In genomic region chr1:162627662-162628296, GRCh38 we compare ENCODE assay signal across 8 cellular contexts. TPM values are rescaled to one million over a fixed set of nuclear protein-coding genes. Genes with fewer than 3 reads are reported as not detected.
A peak's percentile ranks its signal among the peaks of the same experiment; 100 is the strongest.
DNase-seq lines count a peak whose midpoint lies in the region; TF ChIP-seq lines count a peak whose summit lies in the region.

No MANE protein-coding gene starts in this region.

- H3K9me3 Mint-ChIP-seq in chondrocyte (ENCODE audit: low read depth) = no peaks in the 10 kb centered on the region

- peak; percentile 22 for DNase-seq in NOMO-1 treated with DMSO at 0.1 percent for 48 hours (lab: John Stamatoyannopoulos, UW; ENCODE audit: unreplicated experiment)
- DNase-seq in NOMO-1 treated with dmso at 0.1 percent for 144 hours (lab: John Stamatoyannopoulos, UW; ENCODE audit: unreplicated experiment) = no peak
- DNase-seq in NCI-H2107 treated with DMSO at 0.1 percent for 48 hours (lab: John Stamatoyannopoulos, UW; ENCODE audit: unreplicated experiment) = peak; percentile 19
- no peak for DNase-seq in chondrocyte (ENCODE audit: low spot score)
- DNase-seq in sigmoid colon = no peak
- DNase-seq in AG08395 (ENCODE audit: low spot score) = no peak
- DNase-seq in hippocampal formation (lab: John Stamatoyannopoulos, UW) = no peak
- no peak for DNase-seq in GM03348 (ENCODE audit: low spot score)

- 58 to 63% methylated on average over 3 of the region's 3 CpGs for WGBS in sigmoid colon, 2 donors

- peak overlapping the region; percentile 74 to 94 (median 87) for H3K27ac ChIP-seq in sigmoid colon

- H3K27ac Mint-ChIP-seq in chondrocyte (ENCODE audit: unreplicated experiment) = no peak overlapping the region

- TF ChIP-seq POLR2A in sigmoid colon (IDR thresholded peaks at IDR 0.05) = no peak

- no peaks in the 10 kb centered on the region for H3K27me3 ChIP-seq in sigmoid colon

- H3K36me3 Mint-ChIP-seq in chondrocyte (ENCODE audit: low read depth) = no peaks in the 10 kb centered on the region

- intact Hi-C loops in sigmoid colon (cut with DNase I) = loop anchor here (5.0 kb wide), 1 partner anchor 165 kb away; the partner anchor contains the start of gene HSD17B7

- no peak for TF ChIP-seq EP300 in sigmoid colon (IDR thresholded peaks at IDR 0.05)

- H3K4me1 ChIP-seq in sigmoid colon = peaks cover 0 to 76% (median 67%) of the 10 kb centered on the region in 4 donors

- H3K27me3 Mint-ChIP-seq in chondrocyte (ENCODE audit: low read depth) = no peaks in the 10 kb centered on the region

- no peaks in the 10 kb centered on the region for H3K9me3 ChIP-seq in sigmoid colon

- no peak overlapping the region for H3K4me3 Mint-ChIP-seq in chondrocyte (ENCODE audit: unreplicated experiment)

- TF ChIP-seq CTCF in chondrocyte (IDR thresholded peaks at IDR 0.05) (peak; percentile 70), sigmoid colon (IDR thresholded peaks at IDR 0.05) (peak in 1 of 4 experiments; percentile 21)

- H3K4me3 ChIP-seq in sigmoid colon = no peak overlapping the region

- H3K36me3 ChIP-seq in sigmoid colon = no peaks in the 10 kb centered on the region

- H3K4me1 Mint-ChIP-seq in chondrocyte (ENCODE audit: low read depth) = peaks cover 61% of the 10 kb centered on the region

RNA-seq across cellular contexts. Expression of gene DDR2, which starts 4.5 kb away (rescaled TPM):
- 103 to 182 TPM (median 172 TPM) in 3 replicates for total RNA-seq in chondrocyte
- 100 to 1,000 TPM; 150 to 236 (median 225) TPM for total RNA-seq in sigmoid colon
- 10 to 100 TPM in 2 of 3 donors, 1 to 10 TPM in 1; 3.5 to 50.5 (median 18.0) TPM for polyA plus RNA-seq in sigmoid colon

Comparison
In these comparisons a context has a peak if more than half of its experiments do, and no peak if none do; other contexts are left out.
1. DNase-seq: peak in NOMO-1 treated with DMSO at 0.1 percent for 48 hours (single experiment) and NCI-H2107 treated with DMSO at 0.1 percent for 48 hours (single experiment); none in NOMO-1 treated with dmso at 0.1 percent for 144 hours (single experiment), chondrocyte (single experiment), sigmoid colon (single experiment), AG08395 (single experiment), hippocampal formation (0 of 2) and GM03348 (single experiment).